Comparison of ENCODE assay signal across 8 cellular contexts in the genomic region with DNA sequence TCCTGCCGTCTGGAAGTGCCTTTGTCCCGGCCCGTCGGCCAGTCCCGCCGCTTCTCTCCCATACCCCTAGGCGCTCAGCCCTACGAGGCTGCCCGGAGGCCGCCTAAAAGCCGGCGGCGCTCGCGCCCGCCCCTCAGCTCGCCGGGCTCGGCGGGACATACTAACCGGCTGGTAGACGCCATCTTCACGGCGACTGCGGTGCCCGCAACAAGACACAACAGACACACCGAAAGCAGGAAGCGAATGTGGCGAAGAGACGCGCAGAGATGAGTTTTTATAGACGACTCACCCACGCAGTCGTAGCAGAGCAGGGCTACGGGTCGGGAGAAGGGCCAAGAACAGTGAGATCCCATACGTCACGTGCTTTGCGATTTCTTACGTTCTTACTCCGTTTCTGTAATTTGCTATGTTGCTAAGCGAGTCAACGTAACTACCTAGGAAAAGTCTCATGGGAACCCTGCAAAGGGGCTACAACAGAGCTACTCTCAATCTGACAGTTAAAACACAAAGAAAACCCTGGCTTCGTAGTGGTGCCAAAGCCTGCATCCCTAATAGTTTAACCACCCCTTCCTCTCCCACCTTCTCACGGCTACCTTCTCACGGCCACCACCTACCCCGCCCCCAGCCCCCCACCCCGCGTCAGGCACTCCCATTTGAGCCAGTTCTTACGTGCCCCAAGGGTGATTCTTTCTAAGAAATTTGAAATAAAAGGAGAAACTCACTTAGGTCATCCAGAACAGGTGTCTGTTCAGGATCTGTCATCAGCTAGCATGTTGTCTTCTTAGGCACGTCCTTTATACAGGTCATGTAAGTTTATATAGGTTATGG. TPM values are rescaled to one million over a fixed set of nuclear protein-coding genes. Genes with fewer than 3 reads are reported as not detected.
A peak's percentile ranks its signal among the peaks of the same experiment; 100 is the strongest.
DNase-seq lines count a peak whose midpoint lies in the region; ATAC-seq and TF ChIP-seq lines count a peak whose summit lies in the region.

A gene with protein sequence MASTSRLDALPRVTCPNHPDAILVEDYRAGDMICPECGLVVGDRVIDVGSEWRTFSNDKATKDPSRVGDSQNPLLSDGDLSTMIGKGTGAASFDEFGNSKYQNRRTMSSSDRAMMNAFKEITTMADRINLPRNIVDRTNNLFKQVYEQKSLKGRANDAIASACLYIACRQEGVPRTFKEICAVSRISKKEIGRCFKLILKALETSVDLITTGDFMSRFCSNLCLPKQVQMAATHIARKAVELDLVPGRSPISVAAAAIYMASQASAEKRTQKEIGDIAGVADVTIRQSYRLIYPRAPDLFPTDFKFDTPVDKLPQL (minus strand): TSS at position 250 of the 828 bp plus-strand sequence. CDS start 68 bp downstream, at position 182.

- H3K4me1 ChIP-seq in heart left ventricle, result peaks cover 6 to 35% (median 19%) of the 10 kb centered on the region in 12 donors

- TF ChIP-seq CTCF in GM12875 (IDR thresholded peaks at IDR 0.05; ENCODE audit: borderline replicate concordance, insufficient read depth, low read depth, low read length) (no peak), heart left ventricle (IDR thresholded peaks at IDR 0.05) (peak in 1 of 12 donors; percentile 10), type B pancreatic cell (conservative IDR thresholded peaks at IDR 0.05) (peak; percentile 25)

- H3K9me3 Mint-ChIP-seq in T-cell (no peaks in the 10 kb centered on the region), type B pancreatic cell (no peaks in the 10 kb centered on the region)

- DNase-seq in NCI-H1436 treated with DMSO at 0.1 percent for 48 hours (lab: John Stamatoyannopoulos, UW) (peak; percentile 74), T-cell (peak; percentile 84 to 95 (median 93)), heart left ventricle (peak; percentile 90 to 95 (median 94)), pons (ENCODE audit: low spot score) (peak; percentile 95), type B pancreatic cell (ENCODE audit: extremely low spot score, unreplicated experiment) (peak; percentile 84)

- H3K27ac Mint-ChIP-seq in T-cell (peak within 1 kb of the TSS; percentile 93 to 98), type B pancreatic cell (peak within 1 kb of the TSS; percentile 98)

- CTCF ChIA-PET in T-cell (lab: Charles Lee), result interaction anchor here (0.5 to 5.6 kb wide), 5 partner anchors 14 to 1977 kb away, joined by 3 to 59 read pairs (median 3); a partner anchor contains a TSS

- no peaks in the 10 kb centered on the region for H3K27me3 Mint-ChIP-seq in T-cell
- no peaks in the 10 kb centered on the region for H3K27me3 Mint-ChIP-seq in type B pancreatic cell

- TF ChIP-seq POLR2A in heart left ventricle (IDR thresholded peaks at IDR 0.05), result peak in 1 of 2 donors; percentile 77

- POLR2A ChIA-PET in T-cell (lab: Charles Lee), result interaction anchor here (0.5 to 2.1 kb wide), 15 partner anchors 11 to 1562 kb away, joined by 3 to 10 read pairs (median 5); a partner anchor contains a TSS

- no peaks in the 10 kb centered on the region for H3K27me3 ChIP-seq in heart left ventricle

- H3K27ac ChIP-seq in adipose tissue (ENCODE audit: low read depth, low read length) (peak within 1 kb of the TSS; percentile 82), heart left ventricle (peak within 1 kb of the TSS; percentile 81 to 97 (median 92))

- no peaks in the 10 kb centered on the region for H3K9me3 ChIP-seq in heart left ventricle

- intact Hi-C loops in heart left ventricle (cut with DNase I), result loop anchor here in 2 of 10 donors (5.0 to 10.0 kb wide), 2 partner anchors 207 to 209 kb away; a partner anchor contains a TSS

- WGBS in adipose tissue, 3 donors, result 0 to 1% (median 0%) methylated on average over 51 of the region's 51 CpGs
- WGBS in heart left ventricle, 4 donors, result 0 to 1% (median 0%) methylated on average over 46 to 51 of the region's 51 CpGs

- H3K4me3 ChIP-seq in GM12875 (ENCODE audit: low read depth, low read length) (peak within 1 kb of the TSS; percentile 99), heart left ventricle (peak within 1 kb of the TSS; percentile 80 to 100 (median 93))

- peak; percentile 95 for ATAC-seq in HG02798 (IDR thresholded peaks at IDR 0.05; ENCODE audit: poor library complexity, unreplicated experiment)
- ATAC-seq in T-cell (replicated peaks in 1 of 4), result peak; percentile 87 to 93 (median 90)
- peak; percentile 90 to 95 (median 94) for ATAC-seq in heart left ventricle

- H3K36me3 Mint-ChIP-seq in T-cell (peaks cover 4% of the 10 kb centered on the region), type B pancreatic cell (no peaks in the 10 kb centered on the region)

- H3K4me1 Mint-ChIP-seq in T-cell (peaks cover 44 to 46% (median 45%) of the 10 kb centered on the region in 3 donors), type B pancreatic cell (ENCODE audit: unreplicated experiment) (peaks cover 18% of the 10 kb centered on the region)

- peaks cover 0 to 20% (median 9%) of the 10 kb centered on the region in 9 donors for H3K36me3 ChIP-seq in heart left ventricle

- peak within 1 kb of the TSS; percentile 86 to 99 (median 97) for H3K4me3 Mint-ChIP-seq in T-cell
- H3K4me3 Mint-ChIP-seq in type B pancreatic cell, result peak within 1 kb of the TSS; percentile 99

RNA-seq across cellular contexts. Expression of the gene that starts here (rescaled TPM):
- 10 to 100 TPM; 34.2 to 54.5 (median 38.7) TPM for total RNA-seq in T-cell
- 10 to 100 TPM; 13.7 to 32.3 (median 22.6) TPM for polyA plus RNA-seq in adipose tissue
- total RNA-seq in heart left ventricle, result 10 to 100 TPM in 8 of 9 donors, 1 to 10 TPM in 1; 9.2 to 18.9 (median 12.5) TPM
- 10 to 100 TPM in 1 of 2 donors, 1 to 10 TPM in 1; 8.3 to 17.5 TPM for polyA plus RNA-seq in heart left ventricle
- 27.5 and 31.0 TPM in 2 replicates for total RNA-seq in type B pancreatic cell (ENCODE audit: low replicate concordance)

Comparison
In these comparisons a context has a peak if more than half of its experiments do, and no peak if none do; other contexts are left out.
1. Peak in every context shown above with its lines: DNase-seq, ATAC-seq, H3K4me3 ChIP-seq and H3K27ac ChIP-seq.